Comparison of ENCODE assay signal across 1 cellular context in the genomic region with DNA sequence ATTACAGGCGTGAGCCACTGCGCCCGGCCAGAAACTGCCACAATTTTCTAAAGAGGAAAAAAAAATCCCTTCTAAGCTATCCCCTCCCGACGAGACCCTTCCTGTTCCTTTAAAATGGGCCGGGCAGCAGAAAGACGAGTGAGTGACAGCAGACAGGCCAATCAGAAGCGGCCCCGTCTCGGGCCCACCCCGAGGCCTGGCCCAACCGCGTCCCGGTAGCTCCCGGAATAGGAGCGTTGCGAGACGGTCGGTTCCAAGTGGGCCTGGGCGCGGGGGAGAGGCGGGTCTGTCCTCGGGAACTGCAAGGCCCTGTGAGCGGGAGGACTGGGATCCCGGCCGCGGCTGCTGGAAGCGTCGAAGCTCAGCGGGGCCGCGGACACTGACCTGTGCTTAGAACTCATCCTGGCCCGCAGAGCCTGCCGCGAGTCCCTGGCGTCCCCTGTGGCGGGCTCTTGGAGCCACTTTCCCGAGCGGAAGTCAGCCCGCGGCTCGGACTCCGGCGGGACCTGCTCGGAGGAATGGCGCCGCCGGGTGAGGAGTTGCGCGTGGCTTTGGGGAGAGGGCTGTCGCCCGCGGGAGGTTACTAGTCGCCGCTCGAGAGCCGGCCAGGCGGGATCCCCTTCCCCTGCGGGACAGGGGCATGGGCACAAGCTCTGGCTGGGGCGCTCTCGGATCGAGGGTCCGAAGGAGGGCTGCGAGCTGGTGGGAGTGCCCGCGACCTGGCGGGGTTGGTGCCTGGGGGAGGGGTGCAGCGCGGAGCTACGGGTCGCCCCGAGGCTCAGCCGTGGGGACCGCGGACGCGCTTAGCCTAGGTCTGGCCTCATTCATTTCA.
TF ChIP-seq lines count a peak whose summit lies in the region.

MROH8 (minus strand) TSS at position 710 of the 832 bp plus-strand sequence.
RPN2 (plus strand) TSS at position 492 of the 832 bp plus-strand sequence; CDS start at position 519, 27 bp downstream.

TF ChIP-seq in K562, 482 proteins besides CTCF, POLR2A, EP300 and RAD21 (continued from another document and continues in another):
- TF ChIP-seq, protein P1, sequence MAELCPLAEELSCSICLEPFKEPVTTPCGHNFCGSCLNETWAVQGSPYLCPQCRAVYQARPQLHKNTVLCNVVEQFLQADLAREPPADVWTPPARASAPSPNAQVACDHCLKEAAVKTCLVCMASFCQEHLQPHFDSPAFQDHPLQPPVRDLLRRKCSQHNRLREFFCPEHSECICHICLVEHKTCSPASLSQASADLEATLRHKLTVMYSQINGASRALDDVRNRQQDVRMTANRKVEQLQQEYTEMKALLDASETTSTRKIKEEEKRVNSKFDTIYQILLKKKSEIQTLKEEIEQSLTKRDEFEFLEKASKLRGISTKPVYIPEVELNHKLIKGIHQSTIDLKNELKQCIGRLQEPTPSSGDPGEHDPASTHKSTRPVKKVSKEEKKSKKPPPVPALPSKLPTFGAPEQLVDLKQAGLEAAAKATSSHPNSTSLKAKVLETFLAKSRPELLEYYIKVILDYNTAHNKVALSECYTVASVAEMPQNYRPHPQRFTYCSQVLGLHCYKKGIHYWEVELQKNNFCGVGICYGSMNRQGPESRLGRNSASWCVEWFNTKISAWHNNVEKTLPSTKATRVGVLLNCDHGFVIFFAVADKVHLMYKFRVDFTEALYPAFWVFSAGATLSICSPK (IDR thresholded peaks at IDR 0.05; ENCODE audit: borderline replicate concordance) = no peak
- TF ChIP-seq ETV5 (CRISPR knock-in tag; IDR thresholded peaks at IDR 0.05; ENCODE audit: low read depth) (peak; percentile 74), ZNF778 (CRISPR knock-in tag; IDR thresholded peaks at IDR 0.05) (no peak), ZNF143 (CRISPR knock-in tag; IDR thresholded peaks at IDR 0.05) (peak; percentile 45; the same call in 1 of the 2 replicates), BHLHE40 (IDR thresholded peaks at IDR 0.05; ENCODE audit: low read length) (peak; percentile 88), NRF1 (conservative IDR thresholded peaks at IDR 0.05 in 1 of 2, IDR thresholded peaks at IDR 0.05 in 1 of 2) (peak; percentile 34 to 43; a peak in 1 of 4 replicates), RFX1 (IDR thresholded peaks at IDR 0.05) (no peak), ZNF174 (CRISPR knock-in tag; IDR thresholded peaks at IDR 0.05) (no peak), ELF4 (CRISPR knock-in tag; IDR thresholded peaks at IDR 0.05) (peak; percentile 77; the same call in 1 of the 2 replicates), GATAD2A (IDR thresholded peaks at IDR 0.05) (no peak), MTA1 (IDR thresholded peaks at IDR 0.05; ENCODE audit: borderline replicate concordance) (no peak), BCLAF1 (IDR thresholded peaks at IDR 0.05; ENCODE audit: borderline replicate concordance in 1 of 2, control insufficient read depth in 1 of 2, low read depth in 2 of 2, low read length in 1 of 2) (peak in 1 of 2 experiments; percentile 97; a peak in 2 of 4 replicates), MXI1 (IDR thresholded peaks at IDR 0.05; ENCODE audit: low read depth, low read length) (no peak), CTBP1 (IDR thresholded peaks at IDR 0.05; ENCODE audit: borderline replicate concordance) (peak; percentile 65), ZNF282 (CRISPR knock-in tag; IDR thresholded peaks at IDR 0.05) (no peak), JUN (IDR thresholded peaks at IDR 0.05; ENCODE audit: borderline replicate concordance, low read depth, low read length) (no peak), JUN (CRISPR knock-in tag; IDR thresholded peaks at IDR 0.05; ENCODE audit: borderline replicate concordance) (no peak), SUPT5H (IDR thresholded peaks at IDR 0.05) (peak; percentile 69), STAG1 (CRISPR knock-in tag; IDR thresholded peaks at IDR 0.05; ENCODE audit: borderline replicate concordance) (no peak), KAT7 (CRISPR knock-in tag; IDR thresholded peaks at IDR 0.05; ENCODE audit: borderline replicate concordance) (no peak), PHTF2 (CRISPR knock-in tag; IDR thresholded peaks at IDR 0.05) (no peak), ZNF766 (CRISPR knock-in tag; conservative IDR thresholded peaks at IDR 0.05) (no peak), SLC30A9 (CRISPR knock-in tag; IDR thresholded peaks at IDR 0.05) (no peak), TOE1 (IDR thresholded peaks at IDR 0.05; ENCODE audit: borderline replicate concordance) (peak; percentile 99), TOE1 (CRISPR knock-in tag; IDR thresholded peaks at IDR 0.05; ENCODE audit: borderline replicate concordance, low read depth) (no peak), CBX8 (IDR thresholded peaks at IDR 0.05; ENCODE audit: borderline replicate concordance, extremely low read depth, low read depth, low read length, poor library complexity, severe bottlenecking) (no peak), ZNF197 (CRISPR knock-in tag; IDR thresholded peaks at IDR 0.05; ENCODE audit: low read depth) (no peak), ZNF41 (CRISPR knock-in tag; conservative IDR thresholded peaks at IDR 0.05) (no peak), CAMTA2 (CRISPR knock-in tag; conservative IDR thresholded peaks at IDR 0.05) (no peak), GATAD2B (IDR thresholded peaks at IDR 0.05; ENCODE audit: borderline replicate concordance) (no peak), ZNF212 (CRISPR knock-in tag; IDR thresholded peaks at IDR 0.05) (no peak), ZNF79 (CRISPR knock-in tag; IDR thresholded peaks at IDR 0.05; ENCODE audit: low read depth) (no peak), SMAD3 (CRISPR knock-in tag; conservative IDR thresholded peaks at IDR 0.05) (0 out of 2 replicates have a peak, but pooled peaks have one; percentile 54), BDP1 (IDR thresholded peaks at IDR 0.05; ENCODE audit: insufficient read depth, insufficient read length) (no peak), ZNF518B (CRISPR knock-in tag; IDR thresholded peaks at IDR 0.05) (no peak), SMARCA4 (IDR thresholded peaks at IDR 0.05) (no peak), ZNF75A (CRISPR knock-in tag; IDR thresholded peaks at IDR 0.05) (no peak), TRIM28 (IDR thresholded peaks at IDR 0.05) (no peak; the same call in 1 of the 2 replicates), IFI16 (CRISPR knock-in tag; IDR thresholded peaks at IDR 0.05) (no peak), BMI1 (IDR thresholded peaks at IDR 0.05; ENCODE audit: low read length) (no peak), IRF2 (CRISPR knock-in tag; IDR thresholded peaks at IDR 0.05) (no peak)
- TF ChIP-seq, protein P2, sequence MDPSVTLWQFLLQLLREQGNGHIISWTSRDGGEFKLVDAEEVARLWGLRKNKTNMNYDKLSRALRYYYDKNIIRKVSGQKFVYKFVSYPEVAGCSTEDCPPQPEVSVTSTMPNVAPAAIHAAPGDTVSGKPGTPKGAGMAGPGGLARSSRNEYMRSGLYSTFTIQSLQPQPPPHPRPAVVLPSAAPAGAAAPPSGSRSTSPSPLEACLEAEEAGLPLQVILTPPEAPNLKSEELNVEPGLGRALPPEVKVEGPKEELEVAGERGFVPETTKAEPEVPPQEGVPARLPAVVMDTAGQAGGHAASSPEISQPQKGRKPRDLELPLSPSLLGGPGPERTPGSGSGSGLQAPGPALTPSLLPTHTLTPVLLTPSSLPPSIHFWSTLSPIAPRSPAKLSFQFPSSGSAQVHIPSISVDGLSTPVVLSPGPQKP (CRISPR knock-in tag; IDR thresholded peaks at IDR 0.05) = no peak
- TF ChIP-seq, protein P3, sequence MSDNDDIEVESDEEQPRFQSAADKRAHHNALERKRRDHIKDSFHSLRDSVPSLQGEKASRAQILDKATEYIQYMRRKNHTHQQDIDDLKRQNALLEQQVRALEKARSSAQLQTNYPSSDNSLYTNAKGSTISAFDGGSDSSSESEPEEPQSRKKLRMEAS (CRISPR knock-in tag; IDR thresholded peaks at IDR 0.05) = peak; percentile 61; the same call in 1 of the 2 replicates
- TF ChIP-seq, protein P4, sequence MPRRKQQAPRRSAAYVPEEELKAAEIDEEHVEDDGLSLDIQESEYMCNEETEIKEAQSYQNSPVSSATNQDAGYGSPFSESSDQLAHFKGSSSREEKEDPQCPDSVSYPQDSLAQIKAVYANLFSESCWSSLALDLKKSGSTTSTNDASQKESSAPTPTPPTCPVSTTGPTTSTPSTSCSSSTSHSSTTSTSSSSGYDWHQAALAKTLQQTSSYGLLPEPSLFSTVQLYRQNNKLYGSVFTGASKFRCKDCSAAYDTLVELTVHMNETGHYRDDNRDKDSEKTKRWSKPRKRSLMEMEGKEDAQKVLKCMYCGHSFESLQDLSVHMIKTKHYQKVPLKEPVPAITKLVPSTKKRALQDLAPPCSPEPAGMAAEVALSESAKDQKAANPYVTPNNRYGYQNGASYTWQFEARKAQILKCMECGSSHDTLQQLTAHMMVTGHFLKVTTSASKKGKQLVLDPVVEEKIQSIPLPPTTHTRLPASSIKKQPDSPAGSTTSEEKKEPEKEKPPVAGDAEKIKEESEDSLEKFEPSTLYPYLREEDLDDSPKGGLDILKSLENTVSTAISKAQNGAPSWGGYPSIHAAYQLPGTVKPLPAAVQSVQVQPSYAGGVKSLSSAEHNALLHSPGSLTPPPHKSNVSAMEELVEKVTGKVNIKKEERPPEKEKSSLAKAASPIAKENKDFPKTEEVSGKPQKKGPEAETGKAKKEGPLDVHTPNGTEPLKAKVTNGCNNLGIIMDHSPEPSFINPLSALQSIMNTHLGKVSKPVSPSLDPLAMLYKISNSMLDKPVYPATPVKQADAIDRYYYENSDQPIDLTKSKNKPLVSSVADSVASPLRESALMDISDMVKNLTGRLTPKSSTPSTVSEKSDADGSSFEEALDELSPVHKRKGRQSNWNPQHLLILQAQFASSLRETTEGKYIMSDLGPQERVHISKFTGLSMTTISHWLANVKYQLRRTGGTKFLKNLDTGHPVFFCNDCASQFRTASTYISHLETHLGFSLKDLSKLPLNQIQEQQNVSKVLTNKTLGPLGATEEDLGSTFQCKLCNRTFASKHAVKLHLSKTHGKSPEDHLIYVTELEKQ (CRISPR knock-in tag; IDR thresholded peaks at IDR 0.05) = no peak
- TF ChIP-seq, protein P5, sequence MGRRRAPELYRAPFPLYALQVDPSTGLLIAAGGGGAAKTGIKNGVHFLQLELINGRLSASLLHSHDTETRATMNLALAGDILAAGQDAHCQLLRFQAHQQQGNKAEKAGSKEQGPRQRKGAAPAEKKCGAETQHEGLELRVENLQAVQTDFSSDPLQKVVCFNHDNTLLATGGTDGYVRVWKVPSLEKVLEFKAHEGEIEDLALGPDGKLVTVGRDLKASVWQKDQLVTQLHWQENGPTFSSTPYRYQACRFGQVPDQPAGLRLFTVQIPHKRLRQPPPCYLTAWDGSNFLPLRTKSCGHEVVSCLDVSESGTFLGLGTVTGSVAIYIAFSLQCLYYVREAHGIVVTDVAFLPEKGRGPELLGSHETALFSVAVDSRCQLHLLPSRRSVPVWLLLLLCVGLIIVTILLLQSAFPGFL (CRISPR knock-in tag; IDR thresholded peaks at IDR 0.05) = no peak
- TF ChIP-seq, protein P6, sequence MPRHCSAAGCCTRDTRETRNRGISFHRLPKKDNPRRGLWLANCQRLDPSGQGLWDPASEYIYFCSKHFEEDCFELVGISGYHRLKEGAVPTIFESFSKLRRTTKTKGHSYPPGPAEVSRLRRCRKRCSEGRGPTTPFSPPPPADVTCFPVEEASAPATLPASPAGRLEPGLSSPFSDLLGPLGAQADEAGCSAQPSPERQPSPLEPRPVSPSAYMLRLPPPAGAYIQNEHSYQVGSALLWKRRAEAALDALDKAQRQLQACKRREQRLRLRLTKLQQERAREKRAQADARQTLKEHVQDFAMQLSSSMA (CRISPR knock-in tag; IDR thresholded peaks at IDR 0.05) = no peak
- TF ChIP-seq, protein P7, sequence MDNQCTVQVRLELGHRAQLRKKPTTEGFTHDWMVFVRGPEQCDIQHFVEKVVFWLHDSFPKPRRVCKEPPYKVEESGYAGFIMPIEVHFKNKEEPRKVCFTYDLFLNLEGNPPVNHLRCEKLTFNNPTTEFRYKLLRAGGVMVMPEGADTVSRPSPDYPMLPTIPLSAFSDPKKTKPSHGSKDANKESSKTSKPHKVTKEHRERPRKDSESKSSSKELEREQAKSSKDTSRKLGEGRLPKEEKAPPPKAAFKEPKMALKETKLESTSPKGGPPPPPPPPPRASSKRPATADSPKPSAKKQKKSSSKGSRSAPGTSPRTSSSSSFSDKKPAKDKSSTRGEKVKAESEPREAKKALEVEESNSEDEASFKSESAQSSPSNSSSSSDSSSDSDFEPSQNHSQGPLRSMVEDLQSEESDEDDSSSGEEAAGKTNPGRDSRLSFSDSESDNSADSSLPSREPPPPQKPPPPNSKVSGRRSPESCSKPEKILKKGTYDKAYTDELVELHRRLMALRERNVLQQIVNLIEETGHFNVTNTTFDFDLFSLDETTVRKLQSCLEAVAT (IDR thresholded peaks at IDR 0.05) = peak in 1 of 2 experiments; percentile 28; a peak in 1 of 4 replicates
